Comparison of ENCODE assay signal across 15 cellular contexts in the genomic region with DNA sequence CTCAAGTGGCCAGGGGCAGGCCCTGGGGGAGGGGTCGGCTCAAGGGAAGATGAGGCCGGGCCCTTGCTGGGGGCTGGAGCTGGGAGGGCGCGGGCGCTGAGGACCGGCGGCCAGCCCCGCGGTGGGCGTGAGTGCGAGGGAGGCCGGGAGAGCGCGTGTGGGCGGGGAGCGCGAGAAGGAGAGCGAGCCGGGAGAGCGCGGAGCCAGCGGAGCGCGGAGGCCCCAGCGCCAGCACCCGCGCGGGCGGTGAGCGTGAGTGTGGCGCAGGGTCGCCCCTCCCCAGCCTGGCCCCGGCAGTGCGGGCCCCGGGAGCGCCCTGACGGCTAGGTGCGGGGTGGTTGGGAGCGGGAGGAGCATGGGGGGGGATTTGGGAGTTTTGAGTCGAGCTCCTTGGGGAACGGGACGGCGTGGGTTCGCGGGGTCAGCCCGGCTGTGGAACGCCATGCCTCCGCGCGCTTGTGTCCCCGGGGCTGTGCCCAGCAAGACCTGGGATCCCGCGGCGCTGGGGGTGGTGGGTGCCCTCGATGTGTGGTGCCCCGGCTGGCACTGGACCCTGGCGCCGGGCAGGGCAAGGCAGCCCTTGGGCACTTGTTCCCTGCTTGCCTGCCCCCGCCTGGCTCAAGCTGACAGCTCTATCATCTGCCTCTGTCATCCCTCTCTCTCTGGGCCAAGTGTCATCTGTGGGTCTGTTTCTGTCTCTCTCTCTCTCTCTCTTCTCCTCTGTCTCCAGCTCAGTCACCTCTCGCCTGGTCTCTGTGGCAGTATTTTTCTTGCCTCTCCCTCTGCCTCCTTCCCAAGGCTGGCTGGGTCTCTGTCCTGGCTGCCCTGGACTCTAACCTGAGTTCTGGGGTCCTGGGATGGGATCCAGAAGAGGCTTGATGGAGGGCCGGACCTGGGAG. TPM values are rescaled to one million over a fixed set of nuclear protein-coding genes. Genes with fewer than 3 reads are reported as not detected.
A peak's percentile ranks its signal among the peaks of the same experiment; 100 is the strongest.
DNase-seq lines count a peak whose midpoint lies in the region; ATAC-seq, FAIRE-seq and TF ChIP-seq lines count a peak whose summit lies in the region.
"Had no signal": no experiment of that assay in that cellular context is flagged by ENCODE, and none has a peak within 500 bp of the region (broad histone marks: within the 10 kb centered on the region; RNA-seq: fewer than 3 reads in every experiment).

LBHD2 (plus strand) TSS at position 190 of the 899 bp plus-strand sequence. CDS start 1,803 bp downstream, outside the sequence.

- H3K36me3 ChIP-seq in ACC112 (ENCODE audit: insufficient read depth, low read length) (no peaks in the 10 kb centered on the region), WERI-Rb-1 (no peaks in the 10 kb centered on the region)
- H3K36me3 ChIP-seq: BLaER1 treated with 17β-estradiol and CSF1 and Interleukin-3, amounts not matched to agents 10 nM and 100 nM; tibial artery had no signal

- H3K36me3 Mint-ChIP-seq in glutamatergic neuron (ENCODE audit: unreplicated experiment): no peaks in the 10 kb centered on the region
- H3K36me3 Mint-ChIP-seq in nephron progenitor cell (ENCODE audit: low read depth): no peaks in the 10 kb centered on the region
- H3K36me3 Mint-ChIP-seq: IgD-negative memory B cell had no signal

- H3K27me3 Mint-ChIP-seq in glutamatergic neuron (ENCODE audit: unreplicated experiment) (peaks cover 3% of the 10 kb centered on the region), nephron progenitor cell (ENCODE audit: low read depth, poor library complexity) (peaks cover 27% of the 10 kb centered on the region)

- no peak within 1 kb of the TSS for H2AFZ ChIP-seq in ACC112 (ENCODE audit: low read length, unreplicated experiment)

- H3K4me3 Mint-ChIP-seq in glutamatergic neuron (ENCODE audit: unreplicated experiment) (peak within 1 kb of the TSS; percentile 72), nephron progenitor cell (peak within 1 kb of the TSS; percentile 14)
- H3K4me3 Mint-ChIP-seq: activated T-cell treated with anti-CD3 and anti-CD28 coated beads, Interleukin-2, amount 50 U/mL, for 4 hours had no signal

- TF ChIP-seq CTCF in glutamatergic neuron (IDR thresholded peaks at IDR 0.05; ENCODE audit: partially characterized antibody, unreplicated experiment): no peak
- TF ChIP-seq CTCF in nephron progenitor cell (IDR thresholded peaks at IDR 0.05): no peak
- TF ChIP-seq CTCF in WERI-Rb-1 (IDR thresholded peaks at IDR 0.05; ENCODE audit: low read depth, low read length): no peak

- no peak for TF ChIP-seq EP300 in Ishikawa (IDR thresholded peaks at IDR 0.05; ENCODE audit: borderline replicate concordance)

- no peak for TF ChIP-seq RAD21 in Ishikawa (IDR thresholded peaks at IDR 0.05; ENCODE audit: low read depth)

- no peaks in the 10 kb centered on the region for H3K9me3 ChIP-seq in WERI-Rb-1 (ENCODE audit: severe bottlenecking)
- H3K9me3 ChIP-seq: tibial artery had no signal

- no peaks in the 10 kb centered on the region for H3K4me1 ChIP-seq in ACC112 (ENCODE audit: control insufficient read depth, insufficient read depth, low read length, unreplicated experiment)

- peak within 1 kb of the TSS; percentile 18; the same call in 1 of the 2 replicates for H3K4me3 ChIP-seq in ACC112 (ENCODE audit: low read depth, low read length)
- H3K4me3 ChIP-seq in WERI-Rb-1 (ENCODE audit: low read depth, low read length): no peak within 1 kb of the TSS
- H3K4me3 ChIP-seq: BLaER1 treated with 17β-estradiol and CSF1 and Interleukin-3, amounts not matched to agents 10 nM and 100 nM; tibial artery had no signal

- no peak for FAIRE-seq in GM19239 (lab: Jason Lieb, UNC)
- FAIRE-seq: H54 had no signal

- H3K4me1 Mint-ChIP-seq in glutamatergic neuron (ENCODE audit: low read depth, unreplicated experiment): peaks cover 2% of the 10 kb centered on the region
- no peaks in the 10 kb centered on the region for H3K4me1 Mint-ChIP-seq in nephron progenitor cell
- H3K4me1 Mint-ChIP-seq: IgD-negative memory B cell had no signal

- H3K27ac Mint-ChIP-seq in glutamatergic neuron (ENCODE audit: unreplicated experiment) (no peak within 1 kb of the TSS), nephron progenitor cell (no peak within 1 kb of the TSS)
- H3K27ac Mint-ChIP-seq: IgD-negative memory B cell had no signal

- H3K9me3 Mint-ChIP-seq in glutamatergic neuron (ENCODE audit: unreplicated experiment): no peaks in the 10 kb centered on the region
- H3K9me3 Mint-ChIP-seq in nephron progenitor cell: no peaks in the 10 kb centered on the region
- H3K9me3 Mint-ChIP-seq: activated T-cell treated with anti-CD3 and anti-CD28 coated beads, Interleukin-2, amount 50 U/mL, for 4 hours; IgD-negative memory B cell had no signal

- ATAC-seq in HG03565 (IDR thresholded peaks at IDR 0.05; ENCODE audit: unreplicated experiment): no peak

- no peaks in the 10 kb centered on the region for H3K79me2 ChIP-seq in ACC112 (ENCODE audit: control insufficient read depth, insufficient read depth, low read length, unreplicated experiment)

- no peak for DNase-seq in glutamatergic neuron
- DNase-seq in nephron progenitor cell: peak; percentile 56
- DNase-seq in GM19239 (ENCODE audit: insufficient read length, low spot score): no peak
- no peak for DNase-seq in WERI-Rb-1
- DNase-seq in NCI-H2196 treated with DMSO at 0.1 percent for 48 hours (lab: John Stamatoyannopoulos, UW; ENCODE audit: unreplicated experiment): no peak
- DNase-seq: activated T-cell treated with anti-CD3 and anti-CD28 coated beads, Interleukin-2, amount 50 U/mL, for 4 hours; kidney glomerular epithelial cell; SHP77 treated with DMSO at 0.1 percent for 48 hours; tibial artery had no signal

- H3K27ac ChIP-seq in ACC112 (ENCODE audit: low read depth, low read length): no peak within 1 kb of the TSS
- no peak within 1 kb of the TSS for H3K27ac ChIP-seq in WERI-Rb-1
- H3K27ac ChIP-seq: BLaER1 treated with 17β-estradiol and CSF1 and Interleukin-3, amounts not matched to agents 10 nM and 100 nM; tibial artery had no signal

- H3K27me3 ChIP-seq in ACC112 (ENCODE audit: insufficient read depth, low read length) (peaks cover 33% of the 10 kb centered on the region), WERI-Rb-1 (ENCODE audit: insufficient read depth, low read depth, severe bottlenecking) (no peaks in the 10 kb centered on the region)
- H3K27me3 ChIP-seq: BLaER1 treated with 17β-estradiol and CSF1 and Interleukin-3, amounts not matched to agents 10 nM and 100 nM had no signal

TF ChIP-seq in Ishikawa, 13 proteins besides CTCF, POLR2A, EP300 and RAD21:
- TF ChIP-seq EGR1 (IDR thresholded peaks at IDR 0.05) (0 out of 2 replicates have a peak, but pooled peaks have one; percentile 45), FOXM1 (IDR thresholded peaks at IDR 0.05; ENCODE audit: borderline replicate concordance, low read depth) (no peak)

RNA-seq across cellular contexts. Expression of gene LBHD2, which starts in this region (rescaled TPM):
- not detected for total RNA-seq in glutamatergic neuron (ENCODE audit: unreplicated experiment)
- total RNA-seq: activated T-cell treated with anti-CD3 and anti-CD28 coated beads, Interleukin-2, amount 50 U/mL, for 4 hours had no signal
